10 cellular contexts compared by ENCODE assay signal in the genomic region with DNA sequence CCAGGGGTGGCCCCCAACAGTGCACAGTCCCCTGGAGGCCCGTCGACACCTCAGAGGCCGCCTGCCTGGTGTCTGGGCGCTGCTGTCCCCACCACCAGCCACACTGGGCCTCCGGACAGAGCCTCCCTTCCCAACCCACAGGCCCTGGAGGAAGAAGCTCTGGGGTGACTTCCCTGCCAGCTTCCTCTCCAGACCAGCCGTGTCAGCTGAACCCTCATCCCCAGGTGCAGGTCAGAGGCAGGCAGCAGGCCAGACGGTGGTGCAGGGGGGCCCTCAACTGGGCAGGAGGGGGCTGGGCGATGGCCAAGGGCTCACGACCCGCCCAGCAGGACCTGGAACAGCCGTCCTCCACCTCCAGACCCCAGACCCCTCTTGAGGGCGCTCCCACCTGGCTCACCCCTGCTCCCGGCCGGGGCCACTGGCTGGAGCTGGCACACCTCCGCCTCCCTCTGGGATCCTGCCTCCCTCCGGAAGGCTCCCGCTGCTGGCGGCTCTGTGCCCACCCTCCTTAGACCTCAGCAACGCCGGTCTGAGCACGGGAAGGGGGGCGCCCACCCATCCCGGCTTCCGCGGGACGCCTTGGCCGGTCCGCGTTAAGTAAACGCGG. TPM values are rescaled to one million over a fixed set of nuclear protein-coding genes. Genes with fewer than 3 reads are reported as not detected.
A peak's percentile ranks its signal among the peaks of the same experiment; 100 is the strongest.
DNase-seq lines count a peak whose midpoint lies in the region; ATAC-seq and TF ChIP-seq lines count a peak whose summit lies in the region.
"Had no signal": no experiment of that assay in that cellular context is flagged by ENCODE, and none has a peak within 500 bp of the region (broad histone marks: within the 10 kb centered on the region; RNA-seq: fewer than 3 reads in every experiment).

No MANE protein-coding gene starts in this region.

- peak; percentile 47 for DNase-seq in activated T-cell treated with anti-CD3 and anti-CD28 coated beads, Interleukin-2, amount 50 U/mL, for 1 hour
- DNase-seq in activated T-cell treated with anti-CD3 and anti-CD28 coated beads for 4 hours (no peak), midbrain (lab: John Stamatoyannopoulos, UW) (no peak), KG1 (lab: John Stamatoyannopoulos, UW) (no peak)
- DNase-seq in activated CD8-positive, alpha-beta T cell treated with anti-CD3 and anti-CD28 coated beads for 36 hours, result peak; percentile 21

- H3K4me1 Mint-ChIP-seq in activated CD8-positive, alpha-beta T cell treated with anti-CD3 and anti-CD28 coated beads for 36 hours (ENCODE audit: low read depth), result peaks cover 29% of the 10 kb centered on the region

- no peak overlapping the region for H3K27ac ChIP-seq in iPS-18a (ENCODE audit: low read length)
- H3K27ac ChIP-seq in thymus (ENCODE audit: low read depth), result no peak overlapping the region
- H3K27ac ChIP-seq: HL-60 had no signal

- peaks cover 10% of the 10 kb centered on the region for H3K36me3 Mint-ChIP-seq in activated CD8-positive, alpha-beta T cell treated with anti-CD3 and anti-CD28 coated beads for 36 hours (ENCODE audit: low read depth)

- WGBS in thymus, result 15% methylated on average over 31 of the region's 31 CpGs

- CTCF ChIA-PET in activated CD8-positive, alpha-beta T cell treated with anti-CD3 and anti-CD28 coated beads for 36 hours (lab: Charles Lee), result interaction anchor here (1.4 to 3.7 kb wide), 2 partner anchors 45 to 84 kb away, joined by 3 to 20 read pairs; no protein-coding TSS in a partner anchor

- no peaks in the 10 kb centered on the region for H3K9me3 Mint-ChIP-seq in activated CD8-positive, alpha-beta T cell treated with anti-CD3 and anti-CD28 coated beads for 36 hours

- intact Hi-C loops in activated CD8-positive, alpha-beta T cell treated with anti-CD3 and anti-CD28 coated beads for 36 hours (cut with micrococcal nuclease), result loop anchor here (10.0 kb wide), 1 partner anchor 61 kb away; no protein-coding TSS in a partner anchor

- ATAC-seq in activated CD8-positive, alpha-beta T cell treated with anti-CD3 and anti-CD28 coated beads for 36 hours, result no peak
- no peak for ATAC-seq in GM21825 (IDR thresholded peaks at IDR 0.05; ENCODE audit: unreplicated experiment)

- TF ChIP-seq CTCF in activated CD8-positive, alpha-beta T cell treated with anti-CD3 and anti-CD28 coated beads for 36 hours (IDR thresholded peaks at IDR 0.05), result no peak

- peaks cover 29% of the 10 kb centered on the region for H3K27me3 ChIP-seq in iPS-18a (ENCODE audit: control insufficient read depth, insufficient read depth, low read length)
- peaks cover 43% of the 10 kb centered on the region for H3K27me3 ChIP-seq in thymus (ENCODE audit: control insufficient read depth, insufficient read depth)

- H3K4me1 ChIP-seq in iPS-18a (ENCODE audit: control insufficient read depth, low read depth, low read length) (no peaks in the 10 kb centered on the region), thymus (ENCODE audit: control insufficient read depth, insufficient read depth, low read length) (peaks cover 8% of the 10 kb centered on the region)

- H3K27me3 Mint-ChIP-seq in activated CD8-positive, alpha-beta T cell treated with anti-CD3 and anti-CD28 coated beads for 36 hours, result no peaks in the 10 kb centered on the region

- H3K36me3 ChIP-seq in iPS-18a (ENCODE audit: control insufficient read depth, low read depth, low read length) (no peaks in the 10 kb centered on the region), thymus (ENCODE audit: control insufficient read depth, insufficient read depth) (no peaks in the 10 kb centered on the region)

- POLR2A ChIA-PET in activated CD8-positive, alpha-beta T cell treated with anti-CD3 and anti-CD28 coated beads for 36 hours (lab: Charles Lee), result interaction anchor here (0.5 to 3.7 kb wide), 8 partner anchors 10 to 173 kb away, joined by 3 to 18 read pairs (median 3); partner anchors contain the start of gene TNFRSF4

- H3K9ac ChIP-seq in iPS-18a (ENCODE audit: low read length), result no peak overlapping the region

- H3K4me3 ChIP-seq in iPS-18a (ENCODE audit: low read length) (peak overlapping the region; percentile 35), thymus (ENCODE audit: low read length) (peak overlapping the region; percentile 0)

- peak overlapping the region; percentile 57 for H3K27ac Mint-ChIP-seq in activated CD8-positive, alpha-beta T cell treated with anti-CD3 and anti-CD28 coated beads for 36 hours

- peak overlapping the region; percentile 79 for H3K4me3 Mint-ChIP-seq in activated CD8-positive, alpha-beta T cell treated with anti-CD3 and anti-CD28 coated beads for 36 hours

- H3K9me3 ChIP-seq in iPS-18a (ENCODE audit: control insufficient read depth, low read depth, low read length), result no peaks in the 10 kb centered on the region
- H3K9me3 ChIP-seq in thymus (ENCODE audit: control insufficient read depth), result no peaks in the 10 kb centered on the region

RNA-seq across cellular contexts. Expression of gene TNFRSF18, which starts 0.5 kb away (rescaled TPM):
- total RNA-seq in activated CD8-positive, alpha-beta T cell treated with anti-CD3 and anti-CD28 coated beads for 36 hours, result 100 to 1,000 TPM; 126 to 135 TPM
- polyA plus RNA-seq in thymus, result 29.9 TPM

RNA-seq across cellular contexts. Expression of gene TNFRSF4, which starts 8.1 kb away (rescaled TPM):
- 100 to 1,000 TPM; 137 to 142 TPM for total RNA-seq in activated CD8-positive, alpha-beta T cell treated with anti-CD3 and anti-CD28 coated beads for 36 hours
- polyA plus RNA-seq in thymus, result 18.8 TPM

RNA-seq across cellular contexts. Expression of gene SDF4, which starts 25.9 kb away (rescaled TPM):
- 10 to 100 TPM; 81.5 to 87.5 TPM for total RNA-seq in activated CD8-positive, alpha-beta T cell treated with anti-CD3 and anti-CD28 coated beads for 36 hours
- polyA plus RNA-seq in thymus, result 79.1 TPM

RNA-seq across cellular contexts. Expression of gene B3GALT6, which starts 26.2 kb away (rescaled TPM):
- total RNA-seq in activated CD8-positive, alpha-beta T cell treated with anti-CD3 and anti-CD28 coated beads for 36 hours, result 10 to 100 TPM; 13.1 to 14.3 TPM
- 11.8 TPM for polyA plus RNA-seq in thymus

RNA-seq across cellular contexts. Expression of gene TTLL10, which starts 32.2 kb away (rescaled TPM):
- total RNA-seq in activated CD8-positive, alpha-beta T cell treated with anti-CD3 and anti-CD28 coated beads for 36 hours, result not detected
- 0.27 TPM for polyA plus RNA-seq in thymus
- total RNA-seq: skeletal muscle tissue had no signal

Comparison
In these comparisons a context has a peak if more than half of its experiments do, and no peak if none do; other contexts are left out.
1. DNase-seq: peak in activated T-cell treated with anti-CD3 and anti-CD28 coated beads, Interleukin-2, amount 50 U/mL, for 1 hour (single experiment) and activated CD8-positive, alpha-beta T cell treated with anti-CD3 and anti-CD28 coated beads for 36 hours (single experiment); none in activated T-cell treated with anti-CD3 and anti-CD28 coated beads for 4 hours (single experiment), midbrain (single experiment) and KG1 (single experiment).